27 cellular contexts compared by ENCODE assay signal in the genomic region with DNA sequence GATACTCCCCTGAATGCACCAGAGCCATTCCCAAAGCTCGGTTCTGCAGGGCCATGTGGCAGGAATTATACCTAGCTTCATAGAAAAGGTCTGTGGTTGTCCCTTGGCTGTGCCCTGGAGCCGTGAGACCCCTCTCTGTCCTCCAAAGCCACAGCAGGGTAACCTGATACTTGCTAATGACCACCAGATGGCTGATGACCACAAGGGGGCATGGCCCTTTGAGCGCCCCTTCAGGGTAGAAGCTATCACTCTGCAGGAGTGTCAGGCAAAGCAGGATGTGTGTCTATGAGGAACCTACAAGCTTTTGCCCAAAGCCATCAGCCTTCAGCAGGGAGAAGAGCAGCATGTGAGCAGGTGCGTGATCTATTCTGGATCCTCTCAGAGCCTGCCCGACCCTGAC.
DNase-seq lines count a peak whose midpoint lies in the region; FAIRE-seq and TF ChIP-seq lines count a peak whose summit lies in the region.
"Had no signal": no experiment of that assay in that cellular context is flagged by ENCODE, and none has a peak within 500 bp of the region (broad histone marks: within the 10 kb centered on the region; RNA-seq: fewer than 3 reads in every experiment).

No MANE protein-coding gene starts in this region.

- no peak overlapping the region for H3K4me3 Mint-ChIP-seq in activated CD4-positive, alpha-beta memory T cell treated with anti-CD3 and anti-CD28 coated beads, Interleukin-2, amount 10 ng/mL, durations not matched to agents 7 days and 5 days
- H3K4me3 Mint-ChIP-seq in activated naive CD8-positive, alpha-beta T cell treated with anti-CD3 and anti-CD28 coated beads for 36 hours: no peak overlapping the region
- H3K4me3 Mint-ChIP-seq: activated B cell treated with CpG ODN at 0.5 μM for 24 hours; activated naive CD4-positive, alpha-beta T cell treated with anti-CD3 and anti-CD28 coated beads, Interleukin-2, amount 50 U/mL, for 24 hours; IgD-negative memory B cell; stimulated activated memory B cell treated with anti-CD40 and anti-IgM and Interleukin-4, amounts not matched to agents 10 μg/mL and 1 μg/mL and 100 μg/mL, for 72 hours; T-helper 2 cell treated with Interferon-gamma antibody and Interleukin-4, amounts not matched to agents 5 μg/mL and 100 μg/mL, for 36 hours had no signal

- in situ Hi-C loops in brain microvascular endothelial cell (cut with HindIII; ENCODE audit: low pct_ligation_motif_present, low sequenced_read_pairs): no loop called here

- CTCF ChIA-PET in activated CD4-positive, alpha-beta memory T cell treated with anti-CD3 and anti-CD28 coated beads, Interleukin-2, amount 10 ng/mL, durations not matched to agents 7 days and 5 days (lab: Charles Lee): no interaction called here

- H3K27me3 ChIP-seq in brain microvascular endothelial cell (replicated peaks): no peaks in the 10 kb centered on the region
- H3K27me3 ChIP-seq: uterus had no signal

- H3K36me3 ChIP-seq in brain microvascular endothelial cell (replicated peaks): no peaks in the 10 kb centered on the region
- H3K36me3 ChIP-seq: BLaER1 treated with 17β-estradiol and CSF1 and Interleukin-3, amounts not matched to agents 10 nM and 100 nM; suprapubic skin; uterus had no signal

- no peak overlapping the region for H3K27ac ChIP-seq in brain microvascular endothelial cell
- H3K27ac ChIP-seq: BLaER1 treated with 17β-estradiol and CSF1 and Interleukin-3, amounts not matched to agents 10 nM and 100 nM; SK-N-MC; suprapubic skin; uterus had no signal

- no peak overlapping the region for H3K27ac Mint-ChIP-seq in activated CD4-positive, alpha-beta memory T cell treated with anti-CD3 and anti-CD28 coated beads, Interleukin-2, amount 10 ng/mL, durations not matched to agents 7 days and 5 days
- H3K27ac Mint-ChIP-seq in activated naive CD8-positive, alpha-beta T cell treated with anti-CD3 and anti-CD28 coated beads for 36 hours: no peak overlapping the region
- H3K27ac Mint-ChIP-seq: activated B cell treated with CpG ODN at 0.5 μM for 24 hours; activated naive CD4-positive, alpha-beta T cell treated with anti-CD3 and anti-CD28 coated beads, Interleukin-2, amount 50 U/mL, for 24 hours; IgD-negative memory B cell; stimulated activated memory B cell treated with anti-CD40 and anti-IgM and Interleukin-4, amounts not matched to agents 10 μg/mL and 1 μg/mL and 100 μg/mL, for 72 hours; T-helper 2 cell treated with Interferon-gamma antibody and Interleukin-4, amounts not matched to agents 5 μg/mL and 100 μg/mL, for 36 hours had no signal

- DNase-seq in D721Med (ENCODE audit: insufficient read length, low spot score): no peak
- DNase-seq in HT-29 (ENCODE audit: low spot score): peak; percentile 12
- DNase-seq in brain microvascular endothelial cell: no peak
- peak; percentile 79 for DNase-seq in left kidney (ENCODE audit: low read depth, low spot score)
- no peak for DNase-seq in AG08395 (ENCODE audit: low spot score)
- DNase-seq in activated CD4-positive, alpha-beta memory T cell treated with anti-CD3 and anti-CD28 coated beads, Interleukin-2, amount 10 ng/mL, durations not matched to agents 7 days and 5 days: no peak
- no peak for DNase-seq in DMS79 (lab: John Stamatoyannopoulos, UW)
- no peak for DNase-seq in activated naive CD8-positive, alpha-beta T cell treated with anti-CD3 and anti-CD28 coated beads for 36 hours
- DNase-seq: ACHN; activated B cell treated with CpG ODN at 0.5 μM for 24 hours; activated CD4-positive, alpha-beta T cell treated with anti-CD3 and anti-CD28 coated beads, Interleukin-2, amount 50 U/mL, for 4 hours; activated CD8-positive, alpha-beta memory T cell treated with anti-CD3 and anti-CD28 coated beads, Interleukin-2, amount 50 U/mL, for 4 hours; anterior cingulate cortex; Calu3; cortex of kidney; MM.1S; NCI-H1436 treated with DMSO at 0.1 percent for 48 hours; NCI-H510A treated with DMSO at 0.1 percent for 48 hours; RPMI8226; uterus had no signal

- peaks cover 1% of the 10 kb centered on the region for H3K27me3 Mint-ChIP-seq in activated CD4-positive, alpha-beta memory T cell treated with anti-CD3 and anti-CD28 coated beads, Interleukin-2, amount 10 ng/mL, durations not matched to agents 7 days and 5 days
- peaks cover 16% of the 10 kb centered on the region for H3K27me3 Mint-ChIP-seq in activated naive CD8-positive, alpha-beta T cell treated with anti-CD3 and anti-CD28 coated beads for 36 hours

- TF ChIP-seq CTCF in D721Med (IDR thresholded peaks at IDR 0.05; ENCODE audit: insufficient read depth, missing control alignments) (peak; percentile 10), brain microvascular endothelial cell (IDR thresholded peaks at IDR 0.05; ENCODE audit: low read depth, low read length, missing control alignments) (peak; percentile 25)

- H3K4me1 Mint-ChIP-seq in activated CD4-positive, alpha-beta memory T cell treated with anti-CD3 and anti-CD28 coated beads, Interleukin-2, amount 10 ng/mL, durations not matched to agents 7 days and 5 days: no peaks in the 10 kb centered on the region
- H3K4me1 Mint-ChIP-seq in activated naive CD8-positive, alpha-beta T cell treated with anti-CD3 and anti-CD28 coated beads for 36 hours: no peaks in the 10 kb centered on the region
- H3K4me1 Mint-ChIP-seq: activated B cell treated with CpG ODN at 0.5 μM for 24 hours; activated naive CD4-positive, alpha-beta T cell treated with anti-CD3 and anti-CD28 coated beads, Interleukin-2, amount 50 U/mL, for 24 hours; stimulated activated memory B cell treated with anti-CD40 and anti-IgM and Interleukin-4, amounts not matched to agents 10 μg/mL and 1 μg/mL and 100 μg/mL, for 72 hours had no signal

- no peaks in the 10 kb centered on the region for H3K9me3 Mint-ChIP-seq in activated CD4-positive, alpha-beta memory T cell treated with anti-CD3 and anti-CD28 coated beads, Interleukin-2, amount 10 ng/mL, durations not matched to agents 7 days and 5 days
- H3K9me3 Mint-ChIP-seq in activated naive CD8-positive, alpha-beta T cell treated with anti-CD3 and anti-CD28 coated beads for 36 hours: no peaks in the 10 kb centered on the region
- H3K9me3 Mint-ChIP-seq: activated B cell treated with CpG ODN at 0.5 μM for 24 hours; activated naive CD4-positive, alpha-beta T cell treated with anti-CD3 and anti-CD28 coated beads, Interleukin-2, amount 50 U/mL, for 24 hours; IgD-negative memory B cell; T-helper 2 cell treated with Interferon-gamma antibody and Interleukin-4, amounts not matched to agents 5 μg/mL and 100 μg/mL, for 36 hours had no signal

- H3K4me3 ChIP-seq in brain microvascular endothelial cell (ENCODE audit: low read depth, low read length): no peak overlapping the region
- H3K4me3 ChIP-seq: BLaER1 treated with 17β-estradiol and CSF1 and Interleukin-3, amounts not matched to agents 10 nM and 100 nM; SK-N-MC; suprapubic skin; uterus had no signal

- POLR2A ChIA-PET in activated CD4-positive, alpha-beta memory T cell treated with anti-CD3 and anti-CD28 coated beads, Interleukin-2, amount 10 ng/mL, durations not matched to agents 7 days and 5 days (lab: Charles Lee): no interaction called here

- no peaks in the 10 kb centered on the region for H3K36me3 Mint-ChIP-seq in activated CD4-positive, alpha-beta memory T cell treated with anti-CD3 and anti-CD28 coated beads, Interleukin-2, amount 10 ng/mL, durations not matched to agents 7 days and 5 days (ENCODE audit: low read depth)
- no peaks in the 10 kb centered on the region for H3K36me3 Mint-ChIP-seq in activated naive CD8-positive, alpha-beta T cell treated with anti-CD3 and anti-CD28 coated beads for 36 hours
- H3K36me3 Mint-ChIP-seq: activated naive CD4-positive, alpha-beta T cell treated with anti-CD3 and anti-CD28 coated beads, Interleukin-2, amount 50 U/mL, for 24 hours; IgD-negative memory B cell; stimulated activated memory B cell treated with anti-CD40 and anti-IgM and Interleukin-4, amounts not matched to agents 10 μg/mL and 1 μg/mL and 100 μg/mL, for 72 hours had no signal

- no peak for FAIRE-seq in D721Med (lab: Jason Lieb, UNC)

Comparison
In these comparisons a context has a peak if more than half of its experiments do, and no peak if none do; other contexts are left out.
1. DNase-seq: peak in HT-29 (single experiment) and left kidney (single experiment); none in D721Med (single experiment), brain microvascular endothelial cell (single experiment), AG08395 (single experiment), activated CD4-positive, alpha-beta memory T cell treated with anti-CD3 and anti-CD28 coated beads, Interleukin-2, amount 10 ng/mL, durations not matched to agents 7 days and 5 days (single experiment), DMS79 (single experiment) and activated naive CD8-positive, alpha-beta T cell treated with anti-CD3 and anti-CD28 coated beads for 36 hours (single experiment).